29 cellular contexts compared by ENCODE assay signal in genomic region chr4:138374947-138375346, GRCh38.
"Had no signal": no experiment of that assay in that cellular context is flagged by ENCODE, and none has a peak within 500 bp of the region (broad histone marks: within the 10 kb centered on the region; RNA-seq: fewer than 3 reads in every experiment).

No MANE protein-coding gene starts in this region.

- DNase-seq: stimulated activated CD4-positive, alpha-beta T cell treated with anti-CD3 and anti-CD28 coated beads, Interleukin-2, amount 100 ng/mL, for 48 hours; stimulated activated CD4-positive, alpha-beta T cell treated with anti-CD3 and anti-CD28 coated beads, Interleukin-4, amount 100 ng/mL, for 1 hour; stimulated activated CD4-positive, alpha-beta T cell treated with anti-CD3 and anti-CD28 coated beads, Interleukin-4, amount 100 ng/mL, for 24 hours; stimulated activated CD4-positive, alpha-beta T cell treated with anti-CD3 and anti-CD28 coated beads, Interleukin-4, amount 100 ng/mL, for 4 hours; stimulated activated CD8-positive, alpha-beta memory T cell treated with anti-CD3 and anti-CD28 coated beads, Interleukin-4, amount 100 ng/mL, for 48 hours; stimulated activated naive B cell treated with anti-CD40 and anti-IgM and Interleukin-4, amounts not matched to agents 10 μg/mL and 1 μg/mL and 100 μg/mL, for 72 hours; stimulated activated naive CD4-positive, alpha-beta T cell; stimulated activated naive CD4-positive, alpha-beta T cell treated with Interleukin-2 at 50 U/mL for 16 hours; stimulated activated naive CD8-positive, alpha-beta T cell treated with anti-CD3 and anti-CD28 coated beads, Interleukin-15, amount 100 ng/mL, for 72 hours; stimulated activated naive CD8-positive, alpha-beta T cell treated with anti-CD3 and anti-CD28 coated beads, Interleukin-15, Interleukin-2, amounts not matched to agents 100 U/mL and 50 U/mL, for 24 hours; stomach; substantia nigra; testis; thyroid gland; tibial artery; transverse colon; trophoblast cell; upper lobe of left lung; upper lobe of right lung; uterus had no signal

- H3K4me1 ChIP-seq: stomach, suprapubic skin, testis, thyroid gland, tibial artery, tibial nerve, transverse colon, upper lobe of left lung, upper lobe of right lung, uterus, vagina had no signal

- FAIRE-seq: urothelium cell line had no signal

- H3K9me3 ChIP-seq: suprapubic skin, testis, thyroid gland, upper lobe of right lung, uterus, vagina had no signal

- H3K27ac Mint-ChIP-seq: stimulated activated effector memory CD8-positive, alpha-beta T cell treated with anti-CD3 and anti-CD28 coated beads, Interleukin-12 subunit alpha, Interleukin-12 subunit beta, amount 100 ng/mL, for 72 hours; stimulated activated memory B cell treated with anti-CD40 and anti-IgM and Interleukin-4, amounts not matched to agents 10 μg/mL and 1 μg/mL and 100 μg/mL, for 72 hours; stimulated activated naive B cell treated with anti-CD40 and anti-IgM and Interleukin-4, amounts not matched to agents 10 μg/mL and 1 μg/mL and 100 μg/mL, for 72 hours; stimulated activated naive CD8-positive, alpha-beta T cell treated with anti-CD3 and anti-CD28 coated beads, Interleukin-15, amount 100 ng/mL, for 72 hours; stimulated activated naive CD8-positive, alpha-beta T cell treated with anti-CD3 and anti-CD28 coated beads, Interleukin-15, Interleukin-2, amounts not matched to agents 100 ng/mL and 50 ng/mL, for 24 hours; type B pancreatic cell had no signal

- H3K27me3 ChIP-seq: stomach, suprapubic skin, testis, thyroid gland, tibial artery, tibial nerve, transverse colon, upper lobe of left lung, upper lobe of right lung, uterus, vagina had no signal

- ATAC-seq: stimulated activated effector memory CD8-positive, alpha-beta T cell treated with anti-CD3 and anti-CD28 coated beads, Interleukin-12 subunit alpha, Interleukin-12 subunit beta, amount 100 ng/mL, for 72 hours; stimulated activated memory B cell treated with anti-CD40 and anti-IgM and Interleukin-4, amounts not matched to agents 10 μg/mL and 1 μg/mL and 100 μg/mL, for 72 hours; stimulated activated naive B cell treated with anti-CD40 and anti-IgM and Interleukin-4, amounts not matched to agents 10 μg/mL and 1 μg/mL and 100 μg/mL, for 72 hours; stimulated activated naive CD8-positive, alpha-beta T cell treated with anti-CD3 and anti-CD28 coated beads, Interleukin-15, amount 100 ng/mL, for 72 hours; stimulated activated naive CD8-positive, alpha-beta T cell treated with anti-CD3 and anti-CD28 coated beads, Interleukin-15, Interleukin-2, amounts not matched to agents 100 U/mL and 50 U/mL, for 24 hours; upper lobe of right lung had no signal

- H3K4me3 ChIP-seq: stomach, suprapubic skin, testis, thoracic aorta, thyroid gland, tibial artery, tibial nerve, transverse colon, upper lobe of left lung, upper lobe of right lung, uterus, vagina had no signal

- H3K4me1 Mint-ChIP-seq: stimulated activated effector memory CD8-positive, alpha-beta T cell treated with anti-CD3 and anti-CD28 coated beads, Interleukin-12 subunit alpha, Interleukin-12 subunit beta, amount 100 ng/mL, for 72 hours; stimulated activated memory B cell treated with anti-CD40 and anti-IgM and Interleukin-4, amounts not matched to agents 10 μg/mL and 1 μg/mL and 100 μg/mL, for 72 hours; stimulated activated naive B cell treated with anti-CD40 and anti-IgM and Interleukin-4, amounts not matched to agents 10 μg/mL and 1 μg/mL and 100 μg/mL, for 72 hours; stimulated activated naive CD8-positive, alpha-beta T cell treated with anti-CD3 and anti-CD28 coated beads, Interleukin-15, amount 100 ng/mL, for 72 hours had no signal

- H3K36me3 Mint-ChIP-seq: stimulated activated effector memory CD8-positive, alpha-beta T cell treated with anti-CD3 and anti-CD28 coated beads, Interleukin-12 subunit alpha, Interleukin-12 subunit beta, amount 100 ng/mL, for 72 hours; stimulated activated memory B cell treated with anti-CD40 and anti-IgM and Interleukin-4, amounts not matched to agents 10 μg/mL and 1 μg/mL and 100 μg/mL, for 72 hours; stimulated activated naive B cell treated with anti-CD40 and anti-IgM and Interleukin-4, amounts not matched to agents 10 μg/mL and 1 μg/mL and 100 μg/mL, for 72 hours; type B pancreatic cell had no signal

- H3K27ac ChIP-seq: stomach, suprapubic skin, testis, thoracic aorta, thyroid gland, tibial artery, tibial nerve, transverse colon, upper lobe of left lung, upper lobe of right lung, uterus, vagina had no signal

- H3K36me3 ChIP-seq: stomach, suprapubic skin, thoracic aorta, thyroid gland, tibial nerve, transverse colon, upper lobe of left lung, upper lobe of right lung, uterus, vagina had no signal

- H3K4me3 Mint-ChIP-seq: stimulated activated effector memory CD8-positive, alpha-beta T cell treated with anti-CD3 and anti-CD28 coated beads, Interleukin-12 subunit alpha, Interleukin-12 subunit beta, amount 100 ng/mL, for 72 hours; stimulated activated memory B cell treated with anti-CD40 and anti-IgM and Interleukin-4, amounts not matched to agents 10 μg/mL and 1 μg/mL and 100 μg/mL, for 72 hours; stimulated activated naive B cell treated with anti-CD40 and anti-IgM and Interleukin-4, amounts not matched to agents 10 μg/mL and 1 μg/mL and 100 μg/mL, for 72 hours; stimulated activated naive CD8-positive, alpha-beta T cell treated with anti-CD3 and anti-CD28 coated beads, Interleukin-15, amount 100 ng/mL, for 72 hours; stimulated activated naive CD8-positive, alpha-beta T cell treated with anti-CD3 and anti-CD28 coated beads, Interleukin-15, Interleukin-2, amounts not matched to agents 100 ng/mL and 50 ng/mL, for 24 hours; type B pancreatic cell had no signal

- H3K27me3 Mint-ChIP-seq: stimulated activated memory B cell treated with anti-CD40 and anti-IgM and Interleukin-4, amounts not matched to agents 10 μg/mL and 1 μg/mL and 100 μg/mL, for 72 hours; stimulated activated naive B cell treated with anti-CD40 and anti-IgM and Interleukin-4, amounts not matched to agents 10 μg/mL and 1 μg/mL and 100 μg/mL, for 72 hours; stimulated activated naive CD8-positive, alpha-beta T cell treated with anti-CD3 and anti-CD28 coated beads, Interleukin-15, amount 100 ng/mL, for 72 hours; stimulated activated naive CD8-positive, alpha-beta T cell treated with anti-CD3 and anti-CD28 coated beads, Interleukin-15, Interleukin-2, amounts not matched to agents 100 ng/mL and 50 ng/mL, for 24 hours; type B pancreatic cell had no signal
